Comparison of ENCODE assay signal across 31 cellular contexts in the genomic region with DNA sequence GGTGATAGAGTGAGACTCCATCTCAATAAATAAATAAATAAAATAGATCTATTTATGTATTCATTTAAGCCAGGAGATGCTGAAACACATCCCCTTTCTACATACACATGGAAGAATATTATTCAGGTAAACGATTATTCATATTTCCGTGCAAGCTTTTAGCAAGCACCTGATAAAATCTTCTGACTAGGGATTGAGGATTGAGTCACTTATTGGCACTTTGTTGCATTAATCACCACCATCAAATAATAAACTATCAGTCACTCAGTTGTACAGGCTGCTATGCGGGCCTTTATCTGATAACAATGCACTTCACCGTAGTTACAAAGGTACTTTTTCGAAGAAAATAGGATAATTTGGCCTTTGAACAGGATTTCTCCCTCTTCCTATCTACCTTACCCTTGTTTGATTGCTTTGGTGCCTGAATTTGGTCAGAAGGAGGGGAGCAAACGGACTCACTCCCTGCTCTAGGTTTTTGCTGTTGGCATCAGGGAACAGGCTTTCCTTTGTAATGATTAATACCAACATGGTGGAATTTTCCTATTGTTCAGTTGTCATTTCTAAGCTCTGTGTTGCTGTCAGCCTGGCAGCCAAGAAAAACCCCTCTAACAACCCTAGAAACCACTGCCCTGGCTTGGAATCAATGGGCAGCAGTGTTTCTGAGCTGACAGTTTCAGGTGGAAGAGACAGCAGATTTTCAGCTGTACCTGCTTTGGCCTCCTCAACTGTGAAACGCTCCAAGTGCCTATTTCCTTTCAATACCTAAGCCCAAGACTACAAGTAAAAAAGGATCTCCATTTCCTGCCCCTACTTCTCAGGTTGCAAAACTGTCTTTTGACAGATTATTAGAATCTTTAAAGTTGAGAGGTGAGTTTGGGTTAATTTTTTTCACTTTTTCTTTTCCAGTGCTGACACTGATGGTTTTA.
DNase-seq lines count a peak whose midpoint lies in the region; ATAC-seq and TF ChIP-seq lines count a peak whose summit lies in the region.
"Had no signal": no experiment of that assay in that cellular context is flagged by ENCODE, and none has a peak within 500 bp of the region (broad histone marks: within the 10 kb centered on the region; RNA-seq: fewer than 3 reads in every experiment).

No MANE protein-coding gene starts in this region.

- CTCF ChIA-PET in WTC11 (lab: Charles Lee), result interaction anchor here (1.2 kb wide), 1 partner anchor 39 kb away, joined by 3 read pairs; no protein-coding TSS in a partner anchor

- ATAC-seq in DND-41 (ENCODE audit: insufficient read depth, low read depth) (peak; percentile 60), WTC11 (peak; percentile 26; the same call in 1 of the 2 replicates), HG02610 (IDR thresholded peaks at IDR 0.05; ENCODE audit: unreplicated experiment) (no peak), gastroesophageal sphincter (no peak)
- no peak for ATAC-seq in natural killer cell treated with Interleukin-12 subunit alpha and Interleukin-12 subunit beta and Interleukin-15 and Interleukin-18, amount 100 ng/mL, for 72 hours
- ATAC-seq: heart right ventricle; Right ventricle myocardium inferior; sciatic nerve; stimulated activated naive B cell treated with anti-CD40 and anti-IgM and Interleukin-4, amounts not matched to agents 10 μg/mL and 1 μg/mL and 100 μg/mL, for 72 hours had no signal

- H3K4me3 Mint-ChIP-seq in WTC11, result no peak overlapping the region
- no peak overlapping the region for H3K4me3 Mint-ChIP-seq in natural killer cell treated with Interleukin-12 subunit alpha and Interleukin-12 subunit beta and Interleukin-15 and Interleukin-18, amount 100 ng/mL, for 72 hours
- H3K4me3 Mint-ChIP-seq: activated naive CD8-positive, alpha-beta T cell treated with anti-CD3 and anti-CD28 coated beads for 36 hours; stimulated activated naive B cell treated with anti-CD40 and anti-IgM and Interleukin-4, amounts not matched to agents 10 μg/mL and 1 μg/mL and 100 μg/mL, for 72 hours had no signal

- H4K20me1 ChIP-seq in DND-41 (ENCODE audit: insufficient read depth, low read length), result no peaks in the 10 kb centered on the region
- no peaks in the 10 kb centered on the region for H4K20me1 ChIP-seq in KMS-11 (ENCODE audit: insufficient read depth)

- H3K79me2 ChIP-seq in DND-41 (ENCODE audit: insufficient read depth, low read length) (no peaks in the 10 kb centered on the region), KMS-11 (ENCODE audit: insufficient read depth, low read depth) (no peaks in the 10 kb centered on the region)

- peaks cover 29% of the 10 kb centered on the region for H3K4me1 Mint-ChIP-seq in WTC11
- no peaks in the 10 kb centered on the region for H3K4me1 Mint-ChIP-seq in natural killer cell treated with Interleukin-12 subunit alpha and Interleukin-12 subunit beta and Interleukin-15 and Interleukin-18, amount 100 ng/mL, for 72 hours (ENCODE audit: low read depth in 2 of 2)
- H3K4me1 Mint-ChIP-seq: stimulated activated naive B cell treated with anti-CD40 and anti-IgM and Interleukin-4, amounts not matched to agents 10 μg/mL and 1 μg/mL and 100 μg/mL, for 72 hours had no signal

- POLR2A ChIA-PET in WTC11 (lab: Charles Lee), result no interaction called here

- H2AFZ ChIP-seq in DND-41 (ENCODE audit: low read depth, low read length) (peak overlapping the region; percentile 21), KMS-11 (ENCODE audit: low read depth) (peak overlapping the region; percentile 61)

- H3K27me3 ChIP-seq in DND-41 (ENCODE audit: insufficient read depth, low read length, poor library complexity), result no peaks in the 10 kb centered on the region
- no peaks in the 10 kb centered on the region for H3K27me3 ChIP-seq in KMS-11 (ENCODE audit: insufficient read depth, low read depth)
- no peaks in the 10 kb centered on the region for H3K27me3 ChIP-seq in gastroesophageal sphincter
- H3K27me3 ChIP-seq: ascending aorta, BE2C had no signal

- no peaks in the 10 kb centered on the region for H3K9me3 ChIP-seq in DND-41 (ENCODE audit: insufficient read depth, low read length, severe bottlenecking)
- no peaks in the 10 kb centered on the region for H3K9me3 ChIP-seq in gastroesophageal sphincter
- H3K9me3 ChIP-seq: ascending aorta, BE2C, HAP-1, heart right ventricle had no signal

- H3K9me3 Mint-ChIP-seq in WTC11, result peaks cover 12% of the 10 kb centered on the region
- no peaks in the 10 kb centered on the region for H3K9me3 Mint-ChIP-seq in natural killer cell treated with Interleukin-12 subunit alpha and Interleukin-12 subunit beta and Interleukin-15 and Interleukin-18, amount 100 ng/mL, for 72 hours
- H3K9me3 Mint-ChIP-seq: activated naive CD8-positive, alpha-beta T cell treated with anti-CD3 and anti-CD28 coated beads for 36 hours had no signal

- no peaks in the 10 kb centered on the region for H3K27me3 Mint-ChIP-seq in WTC11 (ENCODE audit: low read depth)
- H3K27me3 Mint-ChIP-seq in natural killer cell treated with Interleukin-12 subunit alpha and Interleukin-12 subunit beta and Interleukin-15 and Interleukin-18, amount 100 ng/mL, for 72 hours, result peaks cover 0 to 4% of the 10 kb centered on the region in 2 donors
- H3K27me3 Mint-ChIP-seq: activated naive CD8-positive, alpha-beta T cell treated with anti-CD3 and anti-CD28 coated beads for 36 hours; stimulated activated naive B cell treated with anti-CD40 and anti-IgM and Interleukin-4, amounts not matched to agents 10 μg/mL and 1 μg/mL and 100 μg/mL, for 72 hours had no signal

- H3K27ac Mint-ChIP-seq in WTC11, result peak overlapping the region; percentile 34
- H3K27ac Mint-ChIP-seq in natural killer cell treated with Interleukin-12 subunit alpha and Interleukin-12 subunit beta and Interleukin-15 and Interleukin-18, amount 100 ng/mL, for 72 hours, result no peak overlapping the region
- H3K27ac Mint-ChIP-seq: activated naive CD8-positive, alpha-beta T cell treated with anti-CD3 and anti-CD28 coated beads for 36 hours; stimulated activated naive B cell treated with anti-CD40 and anti-IgM and Interleukin-4, amounts not matched to agents 10 μg/mL and 1 μg/mL and 100 μg/mL, for 72 hours had no signal

- no peak overlapping the region for H3K4me3 ChIP-seq in DND-41 (ENCODE audit: low read depth in 1 of 2, low read length in 2 of 2)
- H3K4me3 ChIP-seq in KMS-11 (IDR thresholded peaks at IDR 0.05; ENCODE audit: insufficient read depth, low read depth, low read length), result no peak overlapping the region
- H3K4me3 ChIP-seq in fibroblast of the aortic adventitia (ENCODE audit: low read depth, low read length), result no peak overlapping the region
- H3K4me3 ChIP-seq in gastroesophageal sphincter, result no peak overlapping the region
- H3K4me3 ChIP-seq: ascending aorta, HAP-1, heart right ventricle, lung had no signal

- no peak overlapping the region for H3K4me2 ChIP-seq in DND-41 (ENCODE audit: insufficient read depth, low read length)
- H3K4me2 ChIP-seq in KMS-11, result peak overlapping the region; percentile 70

- H3K27ac ChIP-seq in DND-41 (ENCODE audit: low read length), result peak overlapping the region; percentile 53
- H3K27ac ChIP-seq in KMS-11, result peak overlapping the region; percentile 61
- H3K27ac ChIP-seq in gastroesophageal sphincter, result no peak overlapping the region
- H3K27ac ChIP-seq: ascending aorta, heart right ventricle had no signal

- TF ChIP-seq EP300 in gastroesophageal sphincter (IDR thresholded peaks at IDR 0.05), result no peak

- DNase-seq in DND-41, result no peak
- DNase-seq in WTC11 (ENCODE audit: low spot score), result no peak
- DNase-seq in fibroblast of the aortic adventitia (ENCODE audit: low read depth), result peak; percentile 17
- DNase-seq in natural killer cell treated with Interleukin-12 subunit alpha and Interleukin-12 subunit beta and Interleukin-15 and Interleukin-18, amount 100 ng/mL, for 72 hours (ENCODE audit: low spot score), result no peak
- DNase-seq in NCI-H748 (lab: John Stamatoyannopoulos, UW; ENCODE audit: unreplicated experiment), result no peak
- DNase-seq: ACHN; activated CD4-positive, alpha-beta T cell treated with anti-CD3 and anti-CD28 coated beads for 48 hours; activated CD8-positive, alpha-beta memory T cell treated with anti-CD3 and anti-CD28 coated beads for 24 hours; activated effector memory CD4-positive, alpha-beta T cell treated with anti-CD3 and anti-CD28 coated beads, Interleukin-2, amount 50 U/mL, for 16 hours; activated naive CD8-positive, alpha-beta T cell treated with anti-CD3 and anti-CD28 coated beads for 36 hours; activated T-cell treated with anti-CD3 and anti-CD28 coated beads, Interleukin-2, amount 50 U/mL, for 1 hour; BE2C; effector CD4-positive, alpha-beta T cell; erythroblast; foreskin fibroblast; GDM1; heart right ventricle; kidney glomerular epithelial cell; NCI-H1694 treated with DMSO at 0.1 percent for 48 hours; NCI-H2171 treated with DMSO at 0.1 percent for 48 hours; posterior cingulate gyrus; stimulated activated CD4-positive, alpha-beta T cell treated with anti-CD3 and anti-CD28 coated beads, Interleukin-4, amount 100 ng/mL, for 4 hours; stimulated activated naive B cell treated with anti-CD40 and anti-IgM and Interleukin-4, amounts not matched to agents 10 μg/mL and 1 μg/mL and 100 μg/mL, for 72 hours had no signal

- H3K4me1 ChIP-seq in DND-41 (ENCODE audit: insufficient read depth, low read length), result peaks cover 20% of the 10 kb centered on the region
- H3K4me1 ChIP-seq in KMS-11 (ENCODE audit: low read depth, poor library complexity, severe bottlenecking), result peaks cover 23% of the 10 kb centered on the region
- H3K4me1 ChIP-seq in gastroesophageal sphincter, result no peaks in the 10 kb centered on the region
- H3K4me1 ChIP-seq: ascending aorta, BE2C, heart right ventricle had no signal

- H3K36me3 Mint-ChIP-seq in WTC11, result no peaks in the 10 kb centered on the region; the same call in 1 of the 2 replicates
- no peaks in the 10 kb centered on the region for H3K36me3 Mint-ChIP-seq in natural killer cell treated with Interleukin-12 subunit alpha and Interleukin-12 subunit beta and Interleukin-15 and Interleukin-18, amount 100 ng/mL, for 72 hours
- H3K36me3 Mint-ChIP-seq: activated naive CD8-positive, alpha-beta T cell treated with anti-CD3 and anti-CD28 coated beads for 36 hours; stimulated activated naive B cell treated with anti-CD40 and anti-IgM and Interleukin-4, amounts not matched to agents 10 μg/mL and 1 μg/mL and 100 μg/mL, for 72 hours had no signal

- H3K9ac ChIP-seq in DND-41 (ENCODE audit: low read depth, low read length) (no peak overlapping the region; the same call in 1 of the 2 replicates), KMS-11 (peak overlapping the region; percentile 21; the same call in 1 of the 2 replicates)

- TF ChIP-seq POLR2A in gastroesophageal sphincter (IDR thresholded peaks at IDR 0.05), result no peak

- H3K36me3 ChIP-seq in DND-41 (ENCODE audit: insufficient read depth, low read length) (no peaks in the 10 kb centered on the region), KMS-11 (ENCODE audit: insufficient read depth) (no peaks in the 10 kb centered on the region), gastroesophageal sphincter (no peaks in the 10 kb centered on the region)
- H3K36me3 ChIP-seq: ascending aorta, BE2C, HAP-1, heart right ventricle had no signal

- TF ChIP-seq CTCF in DND-41 (IDR thresholded peaks at IDR 0.05; ENCODE audit: borderline replicate concordance, extremely low read depth, low read length, poor library complexity, severe bottlenecking) (no peak), KMS-11 (conservative IDR thresholded peaks at IDR 0.05; ENCODE audit: low read depth, low read length) (no peak), WTC11 (IDR thresholded peaks at IDR 0.05) (no peak), fibroblast of the aortic adventitia (IDR thresholded peaks at IDR 0.05; ENCODE audit: insufficient read depth, low read length) (no peak), gastroesophageal sphincter (IDR thresholded peaks at IDR 0.05) (no peak)

- WGBS in gastroesophageal sphincter (ENCODE audit: low coverage in 1 of 2), 2 donors, result 89 to 94% methylated on average over 6 to 7 of the region's 7 CpGs

Comparison
In these comparisons a context has a peak if more than half of its experiments do, and no peak if none do; other contexts are left out.
1. ATAC-seq: peak in DND-41 (single experiment) and WTC11 (single experiment); none in natural killer cell treated with Interleukin-12 subunit alpha and Interleukin-12 subunit beta and Interleukin-15 and Interleukin-18, amount 100 ng/mL, for 72 hours (0 of 2), HG02610 (single experiment) and gastroesophageal sphincter (single experiment).
2. H3K27ac ChIP-seq: peak in DND-41 (single experiment) and KMS-11 (single experiment); none in gastroesophageal sphincter (0 of 4).